ENCODE assay signal across 1 cellular context in the genomic region with DNA sequence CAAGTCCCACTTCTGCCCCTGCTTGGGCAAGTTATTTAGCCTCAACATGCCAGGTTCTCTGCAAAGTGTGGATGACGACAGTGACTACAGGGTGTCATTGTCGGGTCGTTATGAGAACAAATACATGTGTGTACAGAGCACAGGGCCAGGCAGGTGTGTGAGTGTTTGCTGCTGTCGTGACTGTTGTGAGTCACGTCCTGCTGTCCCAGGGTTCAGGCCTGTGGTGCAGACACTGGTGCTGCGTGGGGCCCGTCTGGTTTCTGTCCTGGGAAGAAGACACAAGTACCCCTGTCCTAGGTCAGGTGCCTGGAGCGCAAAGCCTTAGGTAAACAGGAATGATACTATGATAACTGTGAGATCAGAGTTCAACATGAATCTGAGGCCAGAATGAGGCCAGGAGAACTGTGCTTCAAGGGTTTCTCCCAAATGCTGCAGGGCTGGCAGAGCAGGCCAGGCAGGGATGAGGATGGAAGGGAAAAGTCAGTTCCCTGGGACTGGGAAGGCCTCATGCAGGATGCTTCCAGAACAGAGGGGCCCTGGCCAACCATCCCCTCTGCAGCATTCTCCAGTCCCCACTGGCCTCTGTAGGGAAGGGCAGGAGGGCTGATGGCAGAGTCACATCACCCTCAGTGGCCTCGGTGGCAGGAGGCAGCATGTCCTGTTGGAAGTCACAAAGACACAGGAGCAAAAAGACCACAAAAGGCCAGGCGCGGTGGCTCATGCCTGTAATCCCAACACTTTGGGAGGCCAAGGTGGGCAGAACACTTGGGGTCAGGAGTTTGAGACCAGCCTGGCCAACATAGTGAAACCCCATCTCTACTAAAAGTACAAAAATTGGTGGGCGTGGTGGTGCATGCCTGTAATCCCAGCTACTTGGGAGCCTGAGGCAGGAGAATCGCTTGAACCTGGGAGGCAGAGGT.
A peak's percentile ranks its signal among the peaks of the same experiment; 100 is the strongest.
TF ChIP-seq lines count a peak whose summit lies in the region.

No MANE protein-coding gene starts in this region.

TF ChIP-seq in HepG2, 621 proteins besides CTCF, POLR2A, EP300 and RAD21 (continued from another document and continues in another):
- TF ChIP-seq, protein P1, sequence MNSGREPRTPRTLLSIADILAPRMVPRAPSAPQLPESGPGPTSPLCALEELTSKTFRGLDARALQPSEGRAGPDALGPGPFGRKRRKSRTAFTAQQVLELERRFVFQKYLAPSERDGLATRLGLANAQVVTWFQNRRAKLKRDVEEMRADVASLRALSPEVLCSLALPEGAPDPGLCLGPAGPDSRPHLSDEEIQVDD (CRISPR knock-in tag; IDR thresholded peaks at IDR 0.05; ENCODE audit: borderline replicate concordance), result no peak; the same call in 1 of the 2 replicates
- TF ChIP-seq RXRB (CRISPR knock-in tag; IDR thresholded peaks at IDR 0.05; ENCODE audit: borderline replicate concordance), result peak; percentile 94
- TF ChIP-seq, protein P2, sequence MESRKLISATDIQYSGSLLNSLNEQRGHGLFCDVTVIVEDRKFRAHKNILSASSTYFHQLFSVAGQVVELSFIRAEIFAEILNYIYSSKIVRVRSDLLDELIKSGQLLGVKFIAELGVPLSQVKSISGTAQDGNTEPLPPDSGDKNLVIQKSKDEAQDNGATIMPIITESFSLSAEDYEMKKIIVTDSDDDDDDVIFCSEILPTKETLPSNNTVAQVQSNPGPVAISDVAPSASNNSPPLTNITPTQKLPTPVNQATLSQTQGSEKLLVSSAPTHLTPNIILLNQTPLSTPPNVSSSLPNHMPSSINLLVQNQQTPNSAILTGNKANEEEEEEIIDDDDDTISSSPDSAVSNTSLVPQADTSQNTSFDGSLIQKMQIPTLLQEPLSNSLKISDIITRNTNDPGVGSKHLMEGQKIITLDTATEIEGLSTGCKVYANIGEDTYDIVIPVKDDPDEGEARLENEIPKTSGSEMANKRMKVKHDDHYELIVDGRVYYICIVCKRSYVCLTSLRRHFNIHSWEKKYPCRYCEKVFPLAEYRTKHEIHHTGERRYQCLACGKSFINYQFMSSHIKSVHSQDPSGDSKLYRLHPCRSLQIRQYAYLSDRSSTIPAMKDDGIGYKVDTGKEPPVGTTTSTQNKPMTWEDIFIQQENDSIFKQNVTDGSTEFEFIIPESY (CRISPR knock-in tag; IDR thresholded peaks at IDR 0.05), result 0 out of 2 replicates have a peak, but pooled peaks have one; percentile 25
- TF ChIP-seq ZNF292 (CRISPR knock-in tag; IDR thresholded peaks at IDR 0.05; ENCODE audit: borderline replicate concordance, low read depth), result peak; percentile 64; the same call in 1 of the 2 replicates
- TF ChIP-seq, protein P3, sequence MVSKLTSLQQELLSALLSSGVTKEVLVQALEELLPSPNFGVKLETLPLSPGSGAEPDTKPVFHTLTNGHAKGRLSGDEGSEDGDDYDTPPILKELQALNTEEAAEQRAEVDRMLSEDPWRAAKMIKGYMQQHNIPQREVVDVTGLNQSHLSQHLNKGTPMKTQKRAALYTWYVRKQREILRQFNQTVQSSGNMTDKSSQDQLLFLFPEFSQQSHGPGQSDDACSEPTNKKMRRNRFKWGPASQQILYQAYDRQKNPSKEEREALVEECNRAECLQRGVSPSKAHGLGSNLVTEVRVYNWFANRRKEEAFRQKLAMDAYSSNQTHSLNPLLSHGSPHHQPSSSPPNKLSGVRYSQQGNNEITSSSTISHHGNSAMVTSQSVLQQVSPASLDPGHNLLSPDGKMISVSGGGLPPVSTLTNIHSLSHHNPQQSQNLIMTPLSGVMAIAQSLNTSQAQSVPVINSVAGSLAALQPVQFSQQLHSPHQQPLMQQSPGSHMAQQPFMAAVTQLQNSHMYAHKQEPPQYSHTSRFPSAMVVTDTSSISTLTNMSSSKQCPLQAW (CRISPR knock-in tag; IDR thresholded peaks at IDR 0.05), result peak; percentile 91
- TF ChIP-seq, protein P4, sequence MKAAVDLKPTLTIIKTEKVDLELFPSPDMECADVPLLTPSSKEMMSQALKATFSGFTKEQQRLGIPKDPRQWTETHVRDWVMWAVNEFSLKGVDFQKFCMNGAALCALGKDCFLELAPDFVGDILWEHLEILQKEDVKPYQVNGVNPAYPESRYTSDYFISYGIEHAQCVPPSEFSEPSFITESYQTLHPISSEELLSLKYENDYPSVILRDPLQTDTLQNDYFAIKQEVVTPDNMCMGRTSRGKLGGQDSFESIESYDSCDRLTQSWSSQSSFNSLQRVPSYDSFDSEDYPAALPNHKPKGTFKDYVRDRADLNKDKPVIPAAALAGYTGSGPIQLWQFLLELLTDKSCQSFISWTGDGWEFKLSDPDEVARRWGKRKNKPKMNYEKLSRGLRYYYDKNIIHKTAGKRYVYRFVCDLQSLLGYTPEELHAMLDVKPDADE (CRISPR knock-in tag; IDR thresholded peaks at IDR 0.05), result no peak
- TF ChIP-seq, protein P5, sequence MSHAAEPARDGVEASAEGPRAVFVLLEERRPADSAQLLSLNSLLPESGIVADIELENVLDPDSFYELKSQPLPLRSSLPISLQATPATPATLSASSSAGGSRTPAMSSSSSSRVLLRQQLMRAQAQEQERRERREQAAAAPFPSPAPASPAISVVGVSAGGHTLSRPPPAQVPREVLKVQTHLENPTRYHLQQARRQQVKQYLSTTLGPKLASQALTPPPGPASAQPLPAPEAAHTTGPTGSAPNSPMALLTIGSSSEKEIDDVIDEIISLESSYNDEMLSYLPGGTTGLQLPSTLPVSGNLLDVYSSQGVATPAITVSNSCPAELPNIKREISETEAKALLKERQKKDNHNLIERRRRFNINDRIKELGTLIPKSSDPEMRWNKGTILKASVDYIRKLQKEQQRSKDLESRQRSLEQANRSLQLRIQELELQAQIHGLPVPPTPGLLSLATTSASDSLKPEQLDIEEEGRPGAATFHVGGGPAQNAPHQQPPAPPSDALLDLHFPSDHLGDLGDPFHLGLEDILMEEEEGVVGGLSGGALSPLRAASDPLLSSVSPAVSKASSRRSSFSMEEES (CRISPR knock-in tag; IDR thresholded peaks at IDR 0.05), result peak; percentile 99
- TF ChIP-seq, protein P6, sequence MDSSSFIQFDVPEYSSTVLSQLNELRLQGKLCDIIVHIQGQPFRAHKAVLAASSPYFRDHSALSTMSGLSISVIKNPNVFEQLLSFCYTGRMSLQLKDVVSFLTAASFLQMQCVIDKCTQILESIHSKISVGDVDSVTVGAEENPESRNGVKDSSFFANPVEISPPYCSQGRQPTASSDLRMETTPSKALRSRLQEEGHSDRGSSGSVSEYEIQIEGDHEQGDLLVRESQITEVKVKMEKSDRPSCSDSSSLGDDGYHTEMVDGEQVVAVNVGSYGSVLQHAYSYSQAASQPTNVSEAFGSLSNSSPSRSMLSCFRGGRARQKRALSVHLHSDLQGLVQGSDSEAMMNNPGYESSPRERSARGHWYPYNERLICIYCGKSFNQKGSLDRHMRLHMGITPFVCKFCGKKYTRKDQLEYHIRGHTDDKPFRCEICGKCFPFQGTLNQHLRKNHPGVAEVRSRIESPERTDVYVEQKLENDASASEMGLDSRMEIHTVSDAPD (CRISPR knock-in tag; IDR thresholded peaks at IDR 0.05), result peak; percentile 87
- peak; percentile 92 for TF ChIP-seq SOX5 (CRISPR knock-in tag; IDR thresholded peaks at IDR 0.05; ENCODE audit: borderline replicate concordance)
- TF ChIP-seq ZNF543 (CRISPR knock-in tag; IDR thresholded peaks at IDR 0.05), result peak; percentile 85
- TF ChIP-seq FOSL1 (CRISPR knock-in tag; IDR thresholded peaks at IDR 0.05; ENCODE audit: borderline replicate concordance), result peak; percentile 67; the same call in 1 of the 2 replicates
- peak; percentile 59; the same call in 1 of the 2 replicates for TF ChIP-seq TCF7 (IDR thresholded peaks at IDR 0.05; ENCODE audit: low read depth)
- no peak for TF ChIP-seq ZNF773 (CRISPR knock-in tag; IDR thresholded peaks at IDR 0.05; ENCODE audit: borderline replicate concordance)
- TF ChIP-seq KLF13 (CRISPR knock-in tag; IDR thresholded peaks at IDR 0.05), result no peak
- TF ChIP-seq, protein P7, sequence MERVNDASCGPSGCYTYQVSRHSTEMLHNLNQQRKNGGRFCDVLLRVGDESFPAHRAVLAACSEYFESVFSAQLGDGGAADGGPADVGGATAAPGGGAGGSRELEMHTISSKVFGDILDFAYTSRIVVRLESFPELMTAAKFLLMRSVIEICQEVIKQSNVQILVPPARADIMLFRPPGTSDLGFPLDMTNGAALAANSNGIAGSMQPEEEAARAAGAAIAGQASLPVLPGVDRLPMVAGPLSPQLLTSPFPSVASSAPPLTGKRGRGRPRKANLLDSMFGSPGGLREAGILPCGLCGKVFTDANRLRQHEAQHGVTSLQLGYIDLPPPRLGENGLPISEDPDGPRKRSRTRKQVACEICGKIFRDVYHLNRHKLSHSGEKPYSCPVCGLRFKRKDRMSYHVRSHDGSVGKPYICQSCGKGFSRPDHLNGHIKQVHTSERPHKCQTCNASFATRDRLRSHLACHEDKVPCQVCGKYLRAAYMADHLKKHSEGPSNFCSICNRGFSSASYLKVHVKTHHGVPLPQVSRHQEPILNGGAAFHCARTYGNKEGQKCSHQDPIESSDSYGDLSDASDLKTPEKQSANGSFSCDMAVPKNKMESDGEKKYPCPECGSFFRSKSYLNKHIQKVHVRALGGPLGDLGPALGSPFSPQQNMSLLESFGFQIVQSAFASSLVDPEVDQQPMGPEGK (CRISPR knock-in tag; IDR thresholded peaks at IDR 0.05), result peak; percentile 73
- TF ChIP-seq SUZ12 (IDR thresholded peaks at IDR 0.05; ENCODE audit: low read depth, low read length), result no peak
- peak; percentile 64; the same call in 1 of the 2 replicates for TF ChIP-seq KDM4B (CRISPR knock-in tag; IDR thresholded peaks at IDR 0.05)
- no peak for TF ChIP-seq ZIK1 (CRISPR knock-in tag; IDR thresholded peaks at IDR 0.05; ENCODE audit: borderline replicate concordance, low read depth)
- TF ChIP-seq ATAD3A (CRISPR knock-in tag; IDR thresholded peaks at IDR 0.05), result no peak
- TF ChIP-seq ZNF629 (CRISPR knock-in tag; conservative IDR thresholded peaks at IDR 0.05), result peak; percentile 57; the same call in 1 of the 2 replicates
- no peak for TF ChIP-seq NFATC3 (CRISPR knock-in tag; IDR thresholded peaks at IDR 0.05)
- TF ChIP-seq ZMYM2 (CRISPR knock-in tag; IDR thresholded peaks at IDR 0.05), result peak; percentile 81; the same call in 1 of the 2 replicates
- no peak for TF ChIP-seq GPN1 (CRISPR knock-in tag; IDR thresholded peaks at IDR 0.05; ENCODE audit: borderline replicate concordance)
- TF ChIP-seq, protein P8, sequence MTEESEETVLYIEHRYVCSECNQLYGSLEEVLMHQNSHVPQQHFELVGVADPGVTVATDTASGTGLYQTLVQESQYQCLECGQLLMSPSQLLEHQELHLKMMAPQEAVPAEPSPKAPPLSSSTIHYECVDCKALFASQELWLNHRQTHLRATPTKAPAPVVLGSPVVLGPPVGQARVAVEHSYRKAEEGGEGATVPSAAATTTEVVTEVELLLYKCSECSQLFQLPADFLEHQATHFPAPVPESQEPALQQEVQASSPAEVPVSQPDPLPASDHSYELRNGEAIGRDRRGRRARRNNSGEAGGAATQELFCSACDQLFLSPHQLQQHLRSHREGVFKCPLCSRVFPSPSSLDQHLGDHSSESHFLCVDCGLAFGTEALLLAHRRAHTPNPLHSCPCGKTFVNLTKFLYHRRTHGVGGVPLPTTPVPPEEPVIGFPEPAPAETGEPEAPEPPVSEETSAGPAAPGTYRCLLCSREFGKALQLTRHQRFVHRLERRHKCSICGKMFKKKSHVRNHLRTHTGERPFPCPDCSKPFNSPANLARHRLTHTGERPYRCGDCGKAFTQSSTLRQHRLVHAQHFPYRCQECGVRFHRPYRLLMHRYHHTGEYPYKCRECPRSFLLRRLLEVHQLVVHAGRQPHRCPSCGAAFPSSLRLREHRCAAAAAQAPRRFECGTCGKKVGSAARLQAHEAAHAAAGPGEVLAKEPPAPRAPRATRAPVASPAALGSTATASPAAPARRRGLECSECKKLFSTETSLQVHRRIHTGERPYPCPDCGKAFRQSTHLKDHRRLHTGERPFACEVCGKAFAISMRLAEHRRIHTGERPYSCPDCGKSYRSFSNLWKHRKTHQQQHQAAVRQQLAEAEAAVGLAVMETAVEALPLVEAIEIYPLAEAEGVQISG (CRISPR knock-in tag; IDR thresholded peaks at IDR 0.05), result peak; percentile 56
- peak; percentile 86 for TF ChIP-seq NCOA2 (CRISPR knock-in tag; IDR thresholded peaks at IDR 0.05)
- TF ChIP-seq, protein P9, sequence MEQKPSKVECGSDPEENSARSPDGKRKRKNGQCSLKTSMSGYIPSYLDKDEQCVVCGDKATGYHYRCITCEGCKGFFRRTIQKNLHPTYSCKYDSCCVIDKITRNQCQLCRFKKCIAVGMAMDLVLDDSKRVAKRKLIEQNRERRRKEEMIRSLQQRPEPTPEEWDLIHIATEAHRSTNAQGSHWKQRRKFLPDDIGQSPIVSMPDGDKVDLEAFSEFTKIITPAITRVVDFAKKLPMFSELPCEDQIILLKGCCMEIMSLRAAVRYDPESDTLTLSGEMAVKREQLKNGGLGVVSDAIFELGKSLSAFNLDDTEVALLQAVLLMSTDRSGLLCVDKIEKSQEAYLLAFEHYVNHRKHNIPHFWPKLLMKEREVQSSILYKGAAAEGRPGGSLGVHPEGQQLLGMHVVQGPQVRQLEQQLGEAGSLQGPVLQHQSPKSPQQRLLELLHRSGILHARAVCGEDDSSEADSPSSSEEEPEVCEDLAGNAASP (CRISPR knock-in tag; IDR thresholded peaks at IDR 0.05; ENCODE audit: borderline replicate concordance), result peak; percentile 86
- no peak for TF ChIP-seq CC2D1A (CRISPR knock-in tag; IDR thresholded peaks at IDR 0.05)
- peak; percentile 44; the same call in 1 of the 2 replicates for TF ChIP-seq HHEX (CRISPR knock-in tag; IDR thresholded peaks at IDR 0.05)
- peak; percentile 76; the same call in 1 of the 2 replicates for TF ChIP-seq THAP11 (CRISPR knock-in tag; IDR thresholded peaks at IDR 0.05)
- TF ChIP-seq ZNF749 (CRISPR knock-in tag; IDR thresholded peaks at IDR 0.05; ENCODE audit: borderline replicate concordance), result no peak
- peak; percentile 94 for TF ChIP-seq IRF2 (CRISPR knock-in tag; IDR thresholded peaks at IDR 0.05)
- TF ChIP-seq, protein P10, sequence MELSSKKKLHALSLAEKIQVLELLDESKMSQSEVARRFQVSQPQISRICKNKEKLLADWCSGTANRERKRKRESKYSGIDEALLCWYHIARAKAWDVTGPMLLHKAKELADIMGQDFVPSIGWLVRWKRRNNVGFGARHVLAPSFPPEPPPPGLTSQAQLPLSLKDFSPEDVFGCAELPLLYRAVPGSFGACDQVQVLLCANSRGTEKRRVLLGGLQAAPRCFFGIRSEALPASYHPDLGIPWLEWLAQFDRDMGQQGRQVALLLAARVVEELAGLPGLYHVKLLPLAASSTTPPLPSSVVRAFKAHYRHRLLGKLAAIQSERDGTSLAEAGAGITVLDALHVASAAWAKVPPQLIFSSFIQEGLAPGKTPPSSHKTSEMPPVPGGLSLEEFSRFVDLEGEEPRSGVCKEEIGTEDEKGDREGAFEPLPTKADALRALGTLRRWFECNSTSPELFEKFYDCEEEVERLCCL (CRISPR knock-in tag; IDR thresholded peaks at IDR 0.05; ENCODE audit: borderline replicate concordance), result no peak
- TF ChIP-seq MYNN (CRISPR knock-in tag; IDR thresholded peaks at IDR 0.05; ENCODE audit: low read depth), result no peak
